In the genomic region with DNA sequence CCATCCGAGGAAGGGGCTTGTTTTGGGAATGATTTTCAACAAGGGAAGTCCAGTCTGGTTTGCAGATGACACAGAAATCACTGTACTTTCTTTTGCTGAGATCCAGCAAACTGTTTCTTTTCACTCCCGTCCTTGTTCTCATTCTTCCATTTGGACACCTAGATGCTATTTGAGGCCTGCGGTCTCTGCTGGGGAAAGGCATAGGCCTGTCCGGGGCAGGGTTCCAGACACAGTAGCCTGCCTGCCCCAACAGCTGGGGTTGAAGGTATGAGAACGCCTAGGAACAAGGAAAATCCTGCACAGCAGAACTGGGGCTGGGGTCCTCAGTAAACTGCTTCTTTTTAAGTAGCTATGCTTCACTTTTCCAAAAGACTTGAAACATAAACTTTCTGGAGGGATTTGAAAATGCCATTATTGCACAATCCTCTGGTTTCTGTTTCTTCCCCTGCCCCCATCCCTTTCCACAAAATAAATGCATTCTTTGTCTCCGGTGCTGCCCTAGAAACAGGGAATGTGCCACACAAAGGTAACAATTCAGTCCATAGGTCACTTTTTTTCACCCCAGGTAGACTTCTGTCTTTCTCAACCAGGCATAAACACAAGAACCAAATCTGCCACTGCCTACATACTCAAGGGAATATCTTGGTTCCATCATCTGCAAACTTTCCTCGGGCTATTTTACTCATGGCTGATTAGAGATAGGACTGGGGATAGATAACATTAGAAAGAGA, we compare ENCODE assay signal across 10 cellular contexts.
DNase-seq lines count a peak whose midpoint lies in the region; ATAC-seq, FAIRE-seq and TF ChIP-seq lines count a peak whose summit lies in the region.
"Had no signal": no experiment of that assay in that cellular context is flagged by ENCODE, and none has a peak within 500 bp of the region (broad histone marks: within the 10 kb centered on the region; RNA-seq: fewer than 3 reads in every experiment).

No MANE protein-coding gene starts in this region.

- peak overlapping the region; percentile 76 for H3K14ac ChIP-seq in IMR-90 (replicated peaks; ENCODE audit: low read depth, low read length)

- POLR2A ChIA-PET in IMR-90 (lab: Charles Lee; ENCODE audit: unreplicated experiment) (no interaction called here), HepG2 (lab: Yijun Ruan, JAX) (interaction anchor here (0.8 to 1.5 kb wide), 8 partner anchors 8 to 234 kb away, joined by 3 to 5 read pairs (median 4); no protein-coding TSS in a partner anchor)

- no peaks in the 10 kb centered on the region; the same call in 1 of the 2 replicates for H4K20me1 ChIP-seq in IMR-90 (ENCODE audit: insufficient read depth, low read length)
- no peaks in the 10 kb centered on the region for H4K20me1 ChIP-seq in HepG2 (ENCODE audit: insufficient read depth, low read length)

- H3K27me3 ChIP-seq in IMR-90 (ENCODE audit: control insufficient read depth, insufficient read depth, low read length), result no peaks in the 10 kb centered on the region
- H3K27me3 ChIP-seq in HepG2 (ENCODE audit: control insufficient read depth in 1 of 2, insufficient read depth in 2 of 2, low read length in 2 of 2), result no peaks in the 10 kb centered on the region

- H3K36me3 ChIP-seq in IMR-90 (ENCODE audit: control insufficient read depth, insufficient read depth, low read length), result no peaks in the 10 kb centered on the region
- H3K36me3 ChIP-seq in HepG2 (replicated peaks in 1 of 2; ENCODE audit: control insufficient read depth in 1 of 2, insufficient read depth in 2 of 2, low read length in 2 of 2), result no peaks in the 10 kb centered on the region

- H3K4me2 ChIP-seq in IMR-90 (ENCODE audit: low read depth, low read length) (peak overlapping the region; percentile 80), HepG2 (ENCODE audit: low read depth, low read length) (peak overlapping the region; percentile 79)

- BruUV-seq in IMR-90 (replicated peaks; lab: Mats Ljungman, UMichigan) (no TSS peak), HepG2 (replicated peaks; lab: Mats Ljungman, UMichigan) (TSS peak; percentile 74)

- peak overlapping the region; percentile 81 for H3K9ac ChIP-seq in IMR-90 (ENCODE audit: low read depth, low read length)
- H3K9ac ChIP-seq in HepG2 (ENCODE audit: insufficient read depth, low read depth, low read length), result peak overlapping the region; percentile 75

- TF ChIP-seq CTCF in IMR-90 (conservative IDR thresholded peaks at IDR 0.05; ENCODE audit: low read depth, low read length), result no peak
- TF ChIP-seq CTCF in cardiac fibroblast (IDR thresholded peaks at IDR 0.05; ENCODE audit: low read depth, low read length), result no peak
- TF ChIP-seq CTCF in HepG2 (CRISPR knock-in tag; IDR thresholded peaks at IDR 0.05), result no peak

- H3K4me3 ChIP-seq in IMR-90 (ENCODE audit: insufficient read depth, low read depth, low read length), result peak overlapping the region; percentile 3; the same call in 1 of the 2 replicates
- H3K4me3 ChIP-seq in cardiac fibroblast (replicated peaks in 1 of 2; ENCODE audit: low read depth in 2 of 2, low read length in 2 of 2), result no peak overlapping the region
- peak overlapping the region in 2 of 3 experiments; percentile 12 to 52; a peak in 3 of 6 replicates for H3K4me3 ChIP-seq in HepG2 (replicated peaks in 1 of 3; ENCODE audit: insufficient read depth in 1 of 3, low read depth in 2 of 3, low read length in 3 of 3)

- peak overlapping the region; percentile 95 for H4K5ac ChIP-seq in IMR-90 (ENCODE audit: low read depth, low read length)

- TF ChIP-seq EP300 in HepG2 (IDR thresholded peaks at IDR 0.05; ENCODE audit: low read depth in 2 of 2, low read length in 2 of 2) (peak; percentile 92), HepG2 (CRISPR knock-in tag; IDR thresholded peaks at IDR 0.05; ENCODE audit: borderline replicate concordance) (peak; percentile 87)

- H4K91ac ChIP-seq in IMR-90 (ENCODE audit: insufficient read depth, low read depth, low read length), result peak overlapping the region; percentile 92

- intact Hi-C loops in IMR-90 (cut with micrococcal nuclease), result no loop called here
- intact Hi-C loops in HepG2 (cut with micrococcal nuclease; ENCODE audit: unreplicated experiment), result loop anchor here (1.0 to 10.0 kb wide), 3 partner anchors 86 to 244 kb away; partner anchors contain the start of gene MAML2

- H2BK5ac ChIP-seq in IMR-90 (ENCODE audit: low read depth, low read length, poor library complexity, severe bottlenecking), result peak overlapping the region; percentile 95

- 20% methylated on average over 1 of the region's 7 CpGs; no CpG with 5 or more reads in 1 of the 2 experiments for WGBS in IMR-90 (ENCODE audit: extremely low coverage in 2 of 2, insufficient read length in 1 of 2), 2 experiments
- 2% methylated on average over 7 of the region's 7 CpGs for WGBS in HepG2 (ENCODE audit: low lambda C conversion rate)

- H2BK20ac ChIP-seq in IMR-90 (ENCODE audit: low read depth, low read length), result peak overlapping the region; percentile 89

- H3K18ac ChIP-seq in IMR-90 (ENCODE audit: low read depth, low read length), result peak overlapping the region; percentile 99

- in situ Hi-C loops in IMR-90 (cut with MboI; ENCODE audit: low sequenced_read_pairs) (no loop called here), HepG2 (cut with HindIII; ENCODE audit: extremely low pct_ligation_motif_present, low pct_unique_long_range_greater_than_20kb) (no loop called here), KBM-7 (cut with MboI; ENCODE audit: low pct_unique_long_range_greater_than_20kb, low sequenced_read_pairs) (no loop called here)

- peak; percentile 59 for DNase-seq in IMR-90
- peak; percentile 60 to 66 for DNase-seq in cardiac fibroblast (ENCODE audit: low read depth in 2 of 2)
- peak; percentile 95 for DNase-seq in HepG2 (ENCODE audit: low spot score)
- peak in 1 of 49 donors; percentile 6 for DNase-seq in substantia nigra (lab: John Stamatoyannopoulos, UW)
- DNase-seq in KBM-7, result no peak
- DNase-seq in NCI-H1092 (lab: John Stamatoyannopoulos, UW), result no peak
- DNase-seq: activated CD4-positive, alpha-beta T cell treated with anti-CD3 and anti-CD28 coated beads, Interleukin-2, amount 50 U/mL, for 1 hour; stimulated activated CD8-positive, alpha-beta memory T cell treated with anti-CD3 and anti-CD28 coated beads, Interleukin-4, amount 100 ng/mL, for 48 hours had no signal

- ATAC-seq in IMR-90 (ENCODE audit: low read depth) (peak; percentile 36), HepG2 (peak; percentile 86), HG03045 (IDR thresholded peaks at IDR 0.05; ENCODE audit: unreplicated experiment) (no peak), HG03469 (IDR thresholded peaks at IDR 0.05; ENCODE audit: unreplicated experiment) (no peak)

- peaks cover 45 to 69% of the 10 kb centered on the region in 2 experiments for H3K79me1 ChIP-seq in IMR-90 (ENCODE audit: low read depth in 1 of 2, low read length in 2 of 2)

- peaks cover 10% of the 10 kb centered on the region for H3K79me2 ChIP-seq in HepG2 (ENCODE audit: insufficient read depth, low read length)

- peak overlapping the region; percentile 99 for H3K27ac ChIP-seq in IMR-90 (ENCODE audit: insufficient read depth, low read length)
- peak overlapping the region; percentile 92 for H3K27ac ChIP-seq in HepG2 (ENCODE audit: extremely low read length, insufficient read depth, low read length)
- H3K27ac ChIP-seq in substantia nigra (ENCODE audit: low read depth, low read length, poor library complexity, severe bottlenecking), result peak overlapping the region; percentile 20

- H2AK5ac ChIP-seq in IMR-90 (ENCODE audit: low read depth, low read length), result peak overlapping the region; percentile 81

- H3K23ac ChIP-seq in IMR-90 (ENCODE audit: low read depth, low read length), result peak overlapping the region; percentile 83

- H3K9me1 ChIP-seq in IMR-90 (ENCODE audit: insufficient read depth, low read length), result peaks cover 26% of the 10 kb centered on the region

- H3K4ac ChIP-seq in IMR-90 (ENCODE audit: low read depth, low read length), result peak overlapping the region; percentile 82

- H3K56ac ChIP-seq in IMR-90 (ENCODE audit: extremely low read depth, insufficient read depth, low read length), result peak overlapping the region; percentile 63

- H2BK15ac ChIP-seq in IMR-90 (ENCODE audit: low read depth, low read length), result peak overlapping the region; percentile 89; the same call in 2 of the 3 replicates

- peak; percentile 84 for FAIRE-seq in HepG2 (lab: Jason Lieb, UNC)

- H3K4me1 ChIP-seq in IMR-90 (ENCODE audit: control insufficient read depth, insufficient read depth, low read length) (peaks cover 25% of the 10 kb centered on the region), HepG2 (ENCODE audit: insufficient read depth, low read length) (peaks cover 82% of the 10 kb centered on the region)

- H2AFZ ChIP-seq in IMR-90 (replicated peaks; ENCODE audit: low read length, poor library complexity), result peak overlapping the region; percentile 75
- no peak overlapping the region for H2AFZ ChIP-seq in HepG2 (ENCODE audit: low read length)

- H4K8ac ChIP-seq in IMR-90 (ENCODE audit: low read depth in 2 of 2, low read length in 2 of 2), result peak overlapping the region; percentile 26 to 88; a peak in 3 of 4 replicates

- peak overlapping the region; percentile 73 for H2AK9ac ChIP-seq in IMR-90 (replicated peaks; ENCODE audit: low read depth, low read length, poor library complexity)

- TF ChIP-seq RAD21 in IMR-90 (IDR thresholded peaks at IDR 0.05; ENCODE audit: low read length), result no peak
- TF ChIP-seq RAD21 in HepG2 (CRISPR knock-in tag; IDR thresholded peaks at IDR 0.05), result peak; percentile 10; the same call in 1 of the 2 replicates

- TF ChIP-seq POLR2A in IMR-90 (IDR thresholded peaks at IDR 0.05; ENCODE audit: low read depth, low read length) (no peak), HepG2 (IDR thresholded peaks at IDR 0.05; ENCODE audit: insufficient read depth in 1 of 2, low read depth in 2 of 2, low read length in 2 of 2) (no peak)

- CTCF ChIA-PET in IMR-90 (lab: Yijun Ruan, JAX) (interaction anchor here (1.6 kb wide), 1 partner anchor 14 kb away, joined by 3 read pairs; no protein-coding TSS in a partner anchor), HepG2 (lab: Yijun Ruan, JAX; ENCODE audit: low intra/inter-chr PET ratio, low total read pairs) (no interaction called here)

- peak overlapping the region; percentile 87 for H2BK120ac ChIP-seq in IMR-90 (ENCODE audit: low read depth, low read length)

- H3K9me3 ChIP-seq in IMR-90 (ENCODE audit: control insufficient read depth, insufficient read depth, low read length), result no peaks in the 10 kb centered on the region
- H3K9me3 ChIP-seq in HepG2 (ENCODE audit: low read length), result no peaks in the 10 kb centered on the region

- dilution Hi-C loops in IMR-90 (cut with HindIII; ENCODE audit: low sequenced_read_pairs, unreplicated experiment), result no loop called here

TF ChIP-seq in IMR-90, 13 proteins besides CTCF, POLR2A, EP300 and RAD21 (continues in another document):
- no peak for TF ChIP-seq RCOR1 (IDR thresholded peaks at IDR 0.05; ENCODE audit: insufficient replicate concordance, low read length)

TF ChIP-seq in HepG2, 621 proteins besides CTCF, POLR2A, EP300 and RAD21 (continues in another document):
- peak; percentile 86 for TF ChIP-seq HDAC2 (CRISPR knock-in tag; IDR thresholded peaks at IDR 0.05)
- TF ChIP-seq TP53 (CRISPR knock-in tag; conservative IDR thresholded peaks at IDR 0.05), result no peak
- no peak for TF ChIP-seq FOXP1 (IDR thresholded peaks at IDR 0.05)
- TF ChIP-seq FOXP1 (CRISPR knock-in tag; IDR thresholded peaks at IDR 0.05), result peak; percentile 75

Comparison
In these comparisons a context has a peak if more than half of its experiments do, and no peak if none do; other contexts are left out.
1. ATAC-seq: peak in IMR-90 (single experiment) and HepG2 (single experiment); none in HG03045 (single experiment) and HG03469 (single experiment).
2. DNase-seq: peak in IMR-90 (single experiment), cardiac fibroblast (2 of 2) and HepG2 (single experiment); none in KBM-7 (single experiment) and NCI-H1092 (single experiment).
3. H3K27ac ChIP-seq: peak in every context shown above with its lines; median percentile 99 in IMR-90; 92 in HepG2; 20 in substantia nigra.
4. H3K4me3 ChIP-seq: peak in IMR-90 (single experiment) and HepG2 (2 of 3); none in cardiac fibroblast (0 of 2).